In genomic region chr13:113904411-113904810, GRCh38 we compare ENCODE assay signal across 8 cellular contexts. TPM values are rescaled to one million over a fixed set of nuclear protein-coding genes. Genes with fewer than 3 reads are reported as not detected.
A peak's percentile ranks its signal among the peaks of the same experiment; 100 is the strongest.
DNase-seq lines count a peak whose midpoint lies in the region; ATAC-seq and TF ChIP-seq lines count a peak whose summit lies in the region.

No MANE protein-coding gene starts in this region.

- H3K36me3 ChIP-seq in thoracic aorta = no peaks in the 10 kb centered on the region

- peak; percentile 43 for TF ChIP-seq CTCF in thoracic aorta (IDR thresholded peaks at IDR 0.05)

- peak overlapping the region; percentile 91 to 92 for H3K27ac ChIP-seq in thoracic aorta

- no peak for ATAC-seq in thoracic aorta (ENCODE audit: insufficient number of reproducible peaks, low FRiP score, low read depth)

- DNase-seq in COR-L47 (lab: John Stamatoyannopoulos, UW) = peak; percentile 46
- peak; percentile 86 for DNase-seq in amniotic epithelial cell (ENCODE audit: low read depth)
- DNase-seq in iPS DF 4.7 (ENCODE audit: extremely low read depth, low spot score) = peak; percentile 16
- no peak for DNase-seq in thoracic aorta (ENCODE audit: low spot score)
- DNase-seq in KG1 (lab: John Stamatoyannopoulos, UW) = no peak
- no peak for DNase-seq in OCI-M1 (lab: John Stamatoyannopoulos, UW)
- no peak for DNase-seq in activated gamma-delta T cell treated with Interleukin-2 at 50 U/mL for 16 hours

- peaks cover 22 to 66% of the 10 kb centered on the region in 2 donors for H3K4me1 ChIP-seq in thoracic aorta (ENCODE audit: control insufficient read depth in 1 of 2, low read depth in 2 of 2)

- H3K27me3 ChIP-seq in thoracic aorta (replicated peaks; ENCODE audit: insufficient read depth) = no peaks in the 10 kb centered on the region

- TF ChIP-seq RAD21 in Ishikawa (IDR thresholded peaks at IDR 0.05; ENCODE audit: low read depth) = peak; percentile 86

- no peak overlapping the region for H3K4me3 ChIP-seq in thoracic aorta

- H3K9me3 ChIP-seq in thoracic aorta = no peaks in the 10 kb centered on the region

- TF ChIP-seq EP300 in Ishikawa (IDR thresholded peaks at IDR 0.05; ENCODE audit: borderline replicate concordance) = no peak

TF ChIP-seq in Ishikawa, 13 proteins besides CTCF, POLR2A, EP300 and RAD21:
- no peak for TF ChIP-seq CEBPB (IDR thresholded peaks at IDR 0.05)
- no peak for TF ChIP-seq FOXM1 (IDR thresholded peaks at IDR 0.05; ENCODE audit: borderline replicate concordance, low read depth)
- no peak for TF ChIP-seq ZBTB7A (IDR thresholded peaks at IDR 0.05; ENCODE audit: low read depth)
- no peak for TF ChIP-seq REST (IDR thresholded peaks at IDR 0.05; ENCODE audit: low read depth)
- TF ChIP-seq TEAD4 (IDR thresholded peaks at IDR 0.05) = no peak
- TF ChIP-seq EGR1 (IDR thresholded peaks at IDR 0.05) = no peak
- no peak for TF ChIP-seq YY1 (IDR thresholded peaks at IDR 0.05; ENCODE audit: low read depth)
- TF ChIP-seq TCF12 (IDR thresholded peaks at IDR 0.05; ENCODE audit: low read depth) = no peak

RNA-seq across cellular contexts. Expression of gene GAS6, which starts 40.5 kb away (rescaled TPM):
- total RNA-seq in thoracic aorta = 1,000 to 10,000 TPM in 1 of 2 donors, 100 to 1,000 TPM in 1; 854 to 1,319 TPM

Comparison
In these comparisons a context has a peak if more than half of its experiments do, and no peak if none do; other contexts are left out.
1. DNase-seq: peak in COR-L47 (single experiment), amniotic epithelial cell (single experiment) and iPS DF 4.7 (single experiment); none in thoracic aorta (single experiment), KG1 (single experiment), OCI-M1 (single experiment) and activated gamma-delta T cell treated with Interleukin-2 at 50 U/mL for 16 hours (single experiment).